11 cellular contexts compared by ENCODE assay signal in the genomic region with DNA sequence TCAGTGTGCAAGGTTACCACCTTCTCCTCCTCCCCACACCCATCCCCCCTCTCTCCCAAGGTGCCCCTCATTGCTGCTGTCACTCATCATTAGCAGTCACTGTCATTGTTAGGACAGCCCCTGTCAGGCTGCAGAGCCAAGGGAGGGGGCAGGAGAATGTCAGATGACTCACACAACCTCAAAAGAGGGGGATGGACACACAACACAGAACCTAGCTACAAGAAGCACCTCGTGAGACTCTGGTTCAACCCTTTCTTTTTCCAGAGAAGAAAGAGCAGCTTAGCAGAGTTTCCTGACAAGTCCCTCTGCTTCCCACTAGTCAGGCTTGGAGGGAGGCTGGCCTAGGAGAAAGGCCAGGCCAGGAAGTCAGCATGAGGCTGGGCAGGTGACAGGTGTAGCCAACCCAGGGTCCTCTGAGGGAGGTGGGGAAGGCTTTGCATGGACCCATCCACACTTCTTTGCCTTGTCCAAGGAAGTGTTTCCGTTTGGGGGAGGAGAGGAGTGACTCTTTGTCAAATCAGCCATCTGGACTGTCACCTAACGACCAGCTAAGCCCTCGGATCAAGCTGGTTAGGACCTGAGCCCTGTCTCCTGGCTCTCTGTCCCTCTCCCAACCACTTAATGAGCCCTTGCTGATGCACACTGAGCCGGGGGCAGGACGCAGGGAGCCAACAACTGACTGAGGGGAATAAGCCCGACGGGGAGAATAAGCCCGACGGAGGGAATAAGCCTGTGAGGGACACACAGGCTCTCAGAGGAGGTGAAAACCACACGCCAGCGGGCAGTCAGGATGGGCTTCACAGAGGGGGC. TPM values are rescaled to one million over a fixed set of nuclear protein-coding genes. Genes with fewer than 3 reads are reported as not detected.
DNase-seq lines count a peak whose midpoint lies in the region; ATAC-seq and TF ChIP-seq lines count a peak whose summit lies in the region.
"Had no signal": no experiment of that assay in that cellular context is flagged by ENCODE, and none has a peak within 500 bp of the region (broad histone marks: within the 10 kb centered on the region; RNA-seq: fewer than 3 reads in every experiment).

No MANE protein-coding gene starts in this region.

- H3K9ac ChIP-seq in neural progenitor cell: no peak overlapping the region

- H2AFZ ChIP-seq in neural progenitor cell (replicated peaks): no peak overlapping the region

- H3K4me3 ChIP-seq in NB4 (ENCODE audit: low read depth, low read length) (no peak overlapping the region), neural progenitor cell (no peak overlapping the region)
- H3K4me3 ChIP-seq: tibial artery had no signal

- no peaks in the 10 kb centered on the region for H3K9me3 Mint-ChIP-seq in activated T-helper 17 cell treated with anti-CD3 and anti-CD28 coated beads, Interleukin-2, amount 50 U/mL, for 72 hours
- H3K9me3 Mint-ChIP-seq in neural progenitor cell: peaks cover 4% of the 10 kb centered on the region

- H3K27ac Mint-ChIP-seq in activated T-helper 17 cell treated with anti-CD3 and anti-CD28 coated beads, Interleukin-2, amount 50 U/mL, for 72 hours: peak overlapping the region; percentile 69
- H3K27ac Mint-ChIP-seq in neural progenitor cell: peak overlapping the region; percentile 76

- DNase-seq in NCI-H146 (lab: John Stamatoyannopoulos, UW) (peak; percentile 20), NCI-H146 treated with DMSO at 0.1 percent for 48 hours (lab: John Stamatoyannopoulos, UW; ENCODE audit: unreplicated experiment) (no peak), NB4 (ENCODE audit: low read depth) (peak; percentile 77), neural progenitor cell (ENCODE audit: low spot score) (peak; percentile 67), NCI-H2227 (lab: John Stamatoyannopoulos, UW; ENCODE audit: unreplicated experiment) (no peak), cortex of kidney (lab: John Stamatoyannopoulos, UW) (no peak)
- DNase-seq: NCI-H2171; stimulated activated CD4-positive, alpha-beta T cell treated with anti-CD3 and anti-CD28 coated beads, Interleukin-2, amount 100 ng/mL, for 48 hours had no signal

- peaks cover 21% of the 10 kb centered on the region for H3K4me1 Mint-ChIP-seq in activated T-helper 17 cell treated with anti-CD3 and anti-CD28 coated beads, Interleukin-2, amount 50 U/mL, for 72 hours
- peaks cover 53% of the 10 kb centered on the region for H3K4me1 Mint-ChIP-seq in neural progenitor cell

- peak overlapping the region; percentile 46 for H3K4me2 ChIP-seq in neural progenitor cell

- H3K27me3 ChIP-seq in neural progenitor cell: peaks cover 17% of the 10 kb centered on the region
- H3K27me3 ChIP-seq: tibial artery had no signal

- TF ChIP-seq POLR2A in NB4 (IDR thresholded peaks at IDR 0.05; ENCODE audit: extremely low read depth, insufficient read length) (no peak), GM18505 (IDR thresholded peaks at IDR 0.05; ENCODE audit: borderline replicate concordance, extremely low read depth, insufficient read depth, insufficient read length) (no peak)

- no peak overlapping the region for H3K4me3 Mint-ChIP-seq in activated T-helper 17 cell treated with anti-CD3 and anti-CD28 coated beads, Interleukin-2, amount 50 U/mL, for 72 hours
- H3K4me3 Mint-ChIP-seq in neural progenitor cell: peak overlapping the region; percentile 21

- H3K27ac ChIP-seq in neural progenitor cell: no peak overlapping the region
- H3K27ac ChIP-seq: tibial artery had no signal

- H3K36me3 ChIP-seq in neural progenitor cell: no peaks in the 10 kb centered on the region
- H3K36me3 ChIP-seq: tibial artery had no signal

- ATAC-seq in activated T-helper 17 cell treated with anti-CD3 and anti-CD28 coated beads, Interleukin-2, amount 50 U/mL, for 72 hours (replicated peaks): peak; percentile 79
- no peak for ATAC-seq in GM18505 (IDR thresholded peaks at IDR 0.05; ENCODE audit: unreplicated experiment)

- peaks cover 32% of the 10 kb centered on the region for H3K36me3 Mint-ChIP-seq in activated T-helper 17 cell treated with anti-CD3 and anti-CD28 coated beads, Interleukin-2, amount 50 U/mL, for 72 hours (ENCODE audit: low read depth)
- H3K36me3 Mint-ChIP-seq in neural progenitor cell: no peaks in the 10 kb centered on the region

- H3K79me2 ChIP-seq in neural progenitor cell (ENCODE audit: low read depth): no peaks in the 10 kb centered on the region

- no peaks in the 10 kb centered on the region for H3K27me3 Mint-ChIP-seq in activated T-helper 17 cell treated with anti-CD3 and anti-CD28 coated beads, Interleukin-2, amount 50 U/mL, for 72 hours
- peaks cover 4% of the 10 kb centered on the region for H3K27me3 Mint-ChIP-seq in neural progenitor cell (ENCODE audit: insufficient read depth, low read depth)

- TF ChIP-seq CTCF in NB4 (IDR thresholded peaks at IDR 0.05; ENCODE audit: low read depth, low read length) (no peak), neural progenitor cell (IDR thresholded peaks at IDR 0.05) (no peak)

- peaks cover 12% of the 10 kb centered on the region for H3F3A ChIP-seq in neural progenitor cell (ENCODE audit: low read depth)

- no peaks in the 10 kb centered on the region for H3K9me3 ChIP-seq in neural progenitor cell (ENCODE audit: low read depth)
- H3K9me3 ChIP-seq: tibial artery had no signal

- no peaks in the 10 kb centered on the region for H4K20me1 ChIP-seq in neural progenitor cell (ENCODE audit: low read depth)

- peaks cover 28% of the 10 kb centered on the region for H3K4me1 ChIP-seq in neural progenitor cell

RNA-seq across cellular contexts. Expression of a gene that starts 18.3 kb away (rescaled TPM):
- 10 to 100 TPM; 25.9 to 47.8 TPM for total RNA-seq in activated T-helper 17 cell treated with anti-CD3 and anti-CD28 coated beads, Interleukin-2, amount 50 U/mL, for 72 hours
- 0.51 and 5.8 TPM in 2 replicates for total RNA-seq in neural progenitor cell (ENCODE audit: low replicate concordance)

RNA-seq across cellular contexts. Expression of a gene that starts 49.4 kb away (rescaled TPM):
- 1 to 10 TPM in 1 of 2 donors, not detected in 1; 1.5 TPM for total RNA-seq in activated T-helper 17 cell treated with anti-CD3 and anti-CD28 coated beads, Interleukin-2, amount 50 U/mL, for 72 hours
- 0.12 and 0.17 TPM in 2 replicates for total RNA-seq in neural progenitor cell (ENCODE audit: low replicate concordance)

Comparison
In these comparisons a context has a peak if more than half of its experiments do, and no peak if none do; other contexts are left out.
1. DNase-seq: peak in NCI-H146 (single experiment), NB4 (single experiment) and neural progenitor cell (single experiment); none in NCI-H146 treated with DMSO at 0.1 percent for 48 hours (single experiment), NCI-H2227 (single experiment) and cortex of kidney (single experiment).